Comparison of ENCODE assay signal across 17 cellular contexts in the genomic region with DNA sequence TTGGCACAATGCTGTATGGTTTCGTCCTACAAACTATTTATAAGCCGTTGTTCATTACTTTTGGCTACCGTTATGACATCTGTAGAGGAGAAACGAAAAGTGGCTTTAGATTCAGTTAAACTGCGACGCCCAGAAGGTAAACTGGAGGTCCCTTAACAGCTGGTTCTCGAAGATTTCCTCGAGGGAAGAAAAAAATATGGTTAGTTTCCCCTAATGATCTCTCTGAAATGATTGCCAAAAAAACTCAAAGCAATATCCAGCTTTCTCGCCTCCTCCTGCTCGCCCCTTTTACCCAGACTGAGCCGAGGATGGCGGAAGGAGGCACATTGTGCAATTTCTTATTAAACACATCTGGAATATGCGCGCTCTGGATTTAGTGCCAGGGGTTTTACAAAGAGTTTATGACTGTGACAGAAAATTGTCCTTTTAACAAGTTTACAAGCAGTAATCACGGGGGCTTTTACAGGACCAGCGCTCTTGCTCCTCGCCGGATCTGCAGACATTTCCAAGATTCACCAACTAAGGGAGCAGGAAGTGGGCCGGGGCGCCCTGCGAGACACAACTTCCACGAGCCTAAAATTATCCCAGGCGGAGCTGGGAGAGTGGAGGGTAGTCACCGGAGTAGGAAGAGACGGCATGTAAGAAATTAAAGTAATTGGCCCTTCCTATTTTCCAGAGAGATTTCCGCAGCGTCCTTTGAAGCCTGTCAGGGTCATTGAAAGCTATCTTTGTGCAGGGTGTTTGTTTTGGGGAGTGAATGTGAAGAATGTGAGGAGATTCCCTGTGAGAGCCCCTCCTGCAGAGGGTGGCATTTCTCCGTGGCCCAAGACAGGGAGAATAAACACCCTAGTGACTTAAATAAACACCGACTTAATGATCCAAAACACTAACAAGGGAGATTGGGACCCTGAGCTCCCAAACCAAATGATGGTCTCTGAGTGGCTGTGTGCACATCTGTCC. TPM values are rescaled to one million over a fixed set of nuclear protein-coding genes. Genes with fewer than 3 reads are reported as not detected.
A peak's percentile ranks its signal among the peaks of the same experiment; 100 is the strongest.
DNase-seq lines count a peak whose midpoint lies in the region; ATAC-seq and TF ChIP-seq lines count a peak whose summit lies in the region.
"Had no signal": no experiment of that assay in that cellular context is flagged by ENCODE, and none has a peak within 500 bp of the region (broad histone marks: within the 10 kb centered on the region; RNA-seq: fewer than 3 reads in every experiment).

No MANE protein-coding gene starts in this region.

- no peaks in the 10 kb centered on the region for H3K9me3 ChIP-seq in suprapubic skin
- H3K9me3 ChIP-seq: upper lobe of right lung had no signal

- WGBS in suprapubic skin: 13% methylated on average over 29 of the region's 29 CpGs

- H3K4me1 ChIP-seq in suprapubic skin: peaks cover 41% of the 10 kb centered on the region

- no peak overlapping the region for H3K27ac Mint-ChIP-seq in natural killer cell treated with Interleukin-12 subunit alpha and Interleukin-12 subunit beta and Interleukin-15 and Interleukin-18, amount 100 ng/mL, for 72 hours
- no peak overlapping the region for H3K27ac Mint-ChIP-seq in natural killer cell
- peak overlapping the region in 2 of 5 experiments; percentile 80 to 95 for H3K27ac Mint-ChIP-seq in brain
- H3K27ac Mint-ChIP-seq in naive thymus-derived CD8-positive, alpha-beta T cell: peak overlapping the region in 1 of 10 donors; percentile 77
- H3K27ac Mint-ChIP-seq: activated T-helper 2 cell treated with anti-CD3 and anti-CD28 coated beads, Interferon-gamma antibody, Interleukin-2, Interleukin-4, amounts not matched to agents 10 μg/mL and 5 μg/mL and 100 μg/mL, durations not matched to agents 14 hours and 24 hours and 36 hours had no signal

- intact Hi-C loops in natural killer cell (cut with micrococcal nuclease): no loop called here

- H3K27me3 Mint-ChIP-seq in natural killer cell treated with Interleukin-12 subunit alpha and Interleukin-12 subunit beta and Interleukin-15 and Interleukin-18, amount 100 ng/mL, for 72 hours: peaks cover 68 to 91% of the 10 kb centered on the region in 2 donors
- H3K27me3 Mint-ChIP-seq in natural killer cell (ENCODE audit: low read depth in 2 of 2): peaks cover 76 to 92% of the 10 kb centered on the region in 2 donors
- H3K27me3 Mint-ChIP-seq in brain: peaks cover 100% of the 10 kb centered on the region
- peaks cover 50 to 100% (median 82%) of the 10 kb centered on the region in 5 donors for H3K27me3 Mint-ChIP-seq in naive thymus-derived CD8-positive, alpha-beta T cell

- H3K4me1 Mint-ChIP-seq in natural killer cell treated with Interleukin-12 subunit alpha and Interleukin-12 subunit beta and Interleukin-15 and Interleukin-18, amount 100 ng/mL, for 72 hours (ENCODE audit: low read depth in 2 of 2): peaks cover 7 to 15% of the 10 kb centered on the region in 2 donors
- H3K4me1 Mint-ChIP-seq in natural killer cell (peaks cover 6 to 14% of the 10 kb centered on the region in 2 donors), brain (peaks cover 35% of the 10 kb centered on the region)
- H3K4me1 Mint-ChIP-seq in naive thymus-derived CD8-positive, alpha-beta T cell: peaks cover 12 to 51% (median 35%) of the 10 kb centered on the region in 4 donors

- POLR2A ChIA-PET in naive thymus-derived CD8-positive, alpha-beta T cell (lab: Charles Lee): interaction anchor here (0.7 kb wide), 1 partner anchor 773 kb away, joined by 3 read pairs; no protein-coding TSS in a partner anchor

- no peak for DNase-seq in natural killer cell treated with Interleukin-12 subunit alpha and Interleukin-12 subunit beta and Interleukin-15 and Interleukin-18, amount 100 ng/mL, for 72 hours (ENCODE audit: low spot score)
- DNase-seq in natural killer cell: no peak
- no peak for DNase-seq in naive thymus-derived CD8-positive, alpha-beta T cell
- no peak for DNase-seq in NCI-H774 (lab: John Stamatoyannopoulos, UW)
- no peak for DNase-seq in suprapubic skin (ENCODE audit: low spot score in 2 of 2)
- DNase-seq: activated CD4-positive, alpha-beta T cell treated with anti-CD3 and anti-CD28 coated beads for 4 hours; AML-193; caudate nucleus; DND-41; KBM-7; NCI-H187 treated with DMSO at 0.1 percent for 48 hours; upper lobe of right lung had no signal

- no peaks in the 10 kb centered on the region for H3K36me3 Mint-ChIP-seq in natural killer cell treated with Interleukin-12 subunit alpha and Interleukin-12 subunit beta and Interleukin-15 and Interleukin-18, amount 100 ng/mL, for 72 hours
- H3K36me3 Mint-ChIP-seq in natural killer cell (no peaks in the 10 kb centered on the region), brain (peaks cover 40% of the 10 kb centered on the region)
- no peaks in the 10 kb centered on the region for H3K36me3 Mint-ChIP-seq in naive thymus-derived CD8-positive, alpha-beta T cell

- no peak for TF ChIP-seq CTCF in natural killer cell (IDR thresholded peaks at IDR 0.05)
- no peak for TF ChIP-seq CTCF in brain (conservative IDR thresholded peaks at IDR 0.05)
- no peak for TF ChIP-seq CTCF in suprapubic skin (IDR thresholded peaks at IDR 0.05)

- no peak for TF ChIP-seq EP300 in suprapubic skin (IDR thresholded peaks at IDR 0.05)

- no peak overlapping the region for H3K27ac ChIP-seq in suprapubic skin
- H3K27ac ChIP-seq: upper lobe of right lung had no signal

- peaks cover 100% of the 10 kb centered on the region for H3K27me3 ChIP-seq in suprapubic skin

- ATAC-seq in natural killer cell treated with Interleukin-12 subunit alpha and Interleukin-12 subunit beta and Interleukin-15 and Interleukin-18, amount 100 ng/mL, for 72 hours: no peak
- ATAC-seq in natural killer cell: no peak
- ATAC-seq in naive thymus-derived CD8-positive, alpha-beta T cell: no peak
- no peak for ATAC-seq in GM19351 (IDR thresholded peaks at IDR 0.05; ENCODE audit: unreplicated experiment)
- ATAC-seq in GM19455 (IDR thresholded peaks at IDR 0.05; ENCODE audit: unreplicated experiment): no peak

- no peak for TF ChIP-seq POLR2A in suprapubic skin (IDR thresholded peaks at IDR 0.05)

- no peaks in the 10 kb centered on the region for H3K9me3 Mint-ChIP-seq in natural killer cell treated with Interleukin-12 subunit alpha and Interleukin-12 subunit beta and Interleukin-15 and Interleukin-18, amount 100 ng/mL, for 72 hours
- H3K9me3 Mint-ChIP-seq in natural killer cell (no peaks in the 10 kb centered on the region), brain (peaks cover 0 to 3% (median 0%) of the 10 kb centered on the region in 5 experiments)
- no peaks in the 10 kb centered on the region for H3K9me3 Mint-ChIP-seq in naive thymus-derived CD8-positive, alpha-beta T cell
- H3K9me3 Mint-ChIP-seq: activated T-helper 2 cell treated with anti-CD3 and anti-CD28 coated beads, Interferon-gamma antibody, Interleukin-2, Interleukin-4, amounts not matched to agents 10 μg/mL and 5 μg/mL and 100 μg/mL, durations not matched to agents 14 hours and 24 hours and 36 hours had no signal

- H3K36me3 ChIP-seq in suprapubic skin: no peaks in the 10 kb centered on the region
- H3K36me3 ChIP-seq: upper lobe of right lung had no signal

- peak overlapping the region; percentile 17 for H3K4me3 Mint-ChIP-seq in natural killer cell treated with Interleukin-12 subunit alpha and Interleukin-12 subunit beta and Interleukin-15 and Interleukin-18, amount 100 ng/mL, for 72 hours
- H3K4me3 Mint-ChIP-seq in natural killer cell (no peak overlapping the region), brain (peak overlapping the region in 4 of 5 experiments; percentile 30 to 96 (median 68))
- H3K4me3 Mint-ChIP-seq in naive thymus-derived CD8-positive, alpha-beta T cell: peak overlapping the region in 7 of 10 donors; percentile 24 to 78 (median 57)

- no peak overlapping the region for H3K4me3 ChIP-seq in suprapubic skin
- H3K4me3 ChIP-seq: upper lobe of right lung had no signal

RNA-seq across cellular contexts. Expression of a gene that starts 5.6 kb away (rescaled TPM):
- total RNA-seq in natural killer cell treated with Interleukin-12 subunit alpha and Interleukin-12 subunit beta and Interleukin-15 and Interleukin-18, amount 100 ng/mL, for 72 hours: not detected
- not detected for total RNA-seq in natural killer cell
- 68.4 TPM for polyA plus RNA-seq in brain (ENCODE audit: insufficient read depth, low read depth, low replicate concordance)
- total RNA-seq in naive thymus-derived CD8-positive, alpha-beta T cell: not detected
- polyA plus RNA-seq in naive thymus-derived CD8-positive, alpha-beta T cell: not detected
- under 1 TPM in 2 of 4 donors, not detected in 2; 0.31 to 0.64 TPM for total RNA-seq in suprapubic skin
- total RNA-seq: mononuclear cell had no signal
